35 cellular contexts compared by ENCODE assay signal in genomic region chr20:24314053-24314452, GRCh38.
"Had no signal": no experiment of that assay in that cellular context is flagged by ENCODE, and none has a peak within 500 bp of the region (broad histone marks: within the 10 kb centered on the region; RNA-seq: fewer than 3 reads in every experiment).

No MANE protein-coding gene starts in this region.

- DNase-seq: activated CD4-positive, alpha-beta memory T cell treated with anti-CD3 and anti-CD28 coated beads for 36 hours; activated CD4-positive, alpha-beta T cell treated with anti-CD3 and anti-CD28 coated beads for 36 hours; activated CD4-positive, alpha-beta T cell treated with anti-CD3 and anti-CD28 coated beads, Interleukin-2, amount 10 ng/mL, durations not matched to agents 24 days and 14 days; activated CD4-positive, CD25-positive, alpha-beta regulatory T cell; activated CD4-positive, CD25-positive, alpha-beta regulatory T cell treated with anti-CD3 and anti-CD28 coated beads, Interleukin-2, amount 50 U/mL, for 72 hours; activated CD8-positive, alpha-beta memory T cell treated with anti-CD3 and anti-CD28 coated beads, Interleukin-2, amount 10 ng/mL, durations not matched to agents 7 days and 5 days; activated CD8-positive, alpha-beta memory T cell treated with anti-CD3 and anti-CD28 coated beads, Interleukin-2, amount 50 U/mL, for 4 hours; activated CD8-positive, alpha-beta T cell treated with anti-CD3 and anti-CD28 coated beads, Interleukin-2, amount 10 ng/mL, durations not matched to agents 7 days and 5 days; activated effector memory CD4-positive, alpha-beta T cell treated with anti-CD3 and anti-CD28 coated beads, Interleukin-2, amount 50 U/mL, for 16 hours; activated naive CD4-positive, alpha-beta T cell treated with anti-CD3 and anti-CD28 coated beads for 36 hours; activated naive CD8-positive, alpha-beta T cell treated with anti-CD3 and anti-CD28 coated beads for 36 hours; activated naive CD8-positive, alpha-beta T cell treated with anti-CD3 and anti-CD28 coated beads, Interleukin-2, amount 50 U/mL, for 24 hours; activated T-cell treated with anti-CD3 and anti-CD28 coated beads, Interleukin-2, amount 50 U/mL, for 1 hour; activated T-cell treated with anti-CD3 and anti-CD28 coated beads, Interleukin-2, amount 50 U/mL, for 48 hours; adrenal gland; amygdala; central memory CD4-positive, alpha-beta T cell; cerebellar nuclear complex; colonic mucosa; effector CD8-positive, alpha-beta T cell; foreskin keratinocyte; gastrocnemius medialis; glutamatergic neuron; heart left ventricle; T-helper 17 cell; T1000 had no signal

- ATAC-seq: activated CD4-positive, alpha-beta T cell treated with anti-CD3 and anti-CD28 coated beads for 36 hours; activated CD8-positive, alpha-beta memory T cell treated with anti-CD3 and anti-CD28 coated beads, Interleukin-2, amount 10 ng/mL, durations not matched to agents 7 days and 5 days; activated CD8-positive, alpha-beta T cell treated with anti-CD3 and anti-CD28 coated beads, Interleukin-2, amount 10 ng/mL, durations not matched to agents 7 days and 5 days; activated naive CD8-positive, alpha-beta T cell treated with anti-CD3 and anti-CD28 coated beads, Interleukin-2, amount 50 U/mL, for 24 hours; foreskin keratinocyte; gastrocnemius medialis; heart left ventricle; T-helper 17 cell had no signal

- H3K4me1 ChIP-seq: adrenal gland, ascending aorta, breast epithelium, colonic mucosa, foreskin keratinocyte, gastrocnemius medialis, heart left ventricle had no signal

- H3K4me1 Mint-ChIP-seq: T-helper 17 cell had no signal

- H3K9me3 ChIP-seq: adrenal gland, ascending aorta, breast epithelium, colonic mucosa, gastrocnemius medialis, heart left ventricle had no signal

- H3K4me3 ChIP-seq: adrenal gland, ascending aorta, breast epithelium, cardiac muscle cell, colonic mucosa, gastrocnemius medialis, heart left ventricle had no signal

- H3K36me3 Mint-ChIP-seq: activated CD4-positive, alpha-beta memory T cell treated with anti-CD3 and anti-CD28 coated beads for 36 hours; activated CD8-positive, alpha-beta memory T cell treated with anti-CD3 and anti-CD28 coated beads, Interleukin-2, amount 10 ng/mL, durations not matched to agents 7 days and 5 days; activated naive CD4-positive, alpha-beta T cell treated with anti-CD3 and anti-CD28 coated beads, Interleukin-2, amount 50 U/mL, for 24 hours; activated naive CD8-positive, alpha-beta T cell treated with anti-CD3 and anti-CD28 coated beads for 36 hours; brain had no signal

- H3K9me3 Mint-ChIP-seq: activated CD4-positive, alpha-beta memory T cell treated with anti-CD3 and anti-CD28 coated beads for 36 hours; activated CD4-positive, alpha-beta T cell treated with anti-CD3 and anti-CD28 coated beads, Interleukin-2, amount 10 ng/mL, durations not matched to agents 24 days and 14 days; activated naive CD4-positive, alpha-beta T cell treated with anti-CD3 and anti-CD28 coated beads for 36 hours; activated naive CD4-positive, alpha-beta T cell treated with anti-CD3 and anti-CD28 coated beads, Interleukin-2, amount 50 U/mL, for 24 hours; activated naive CD8-positive, alpha-beta T cell treated with anti-CD3 and anti-CD28 coated beads for 36 hours; activated naive CD8-positive, alpha-beta T cell treated with anti-CD3 and anti-CD28 coated beads, Interleukin-2, amount 50 U/mL, for 24 hours; activated T-helper 1 cell treated with anti-CD3 and anti-CD28 coated beads, Interleukin-12 subunit alpha, Interleukin-12 subunit beta, Interleukin-2, Interleukin-4 antibody, amounts not matched to agents 30 ng/mL and 10 ng/mL and 1 ng/mL, durations not matched to agents 14 hours and 24 hours and 36 hours; activated T-helper 2 cell treated with anti-CD3 and anti-CD28 coated beads, Interferon-gamma antibody, Interleukin-2, Interleukin-4, amounts not matched to agents 10 μg/mL and 5 μg/mL and 100 μg/mL, durations not matched to agents 14 hours and 24 hours and 36 hours; brain; T-helper 2 cell treated with Interferon-gamma antibody and Interleukin-4, amounts not matched to agents 5 μg/mL and 100 μg/mL, for 36 hours had no signal

- H3K27ac ChIP-seq: adrenal gland, ascending aorta, breast epithelium, cardiac muscle cell, colonic mucosa, epithelial cell of prostate, foreskin keratinocyte, gastrocnemius medialis, heart left ventricle had no signal

- H3K27ac Mint-ChIP-seq: activated CD4-positive, alpha-beta memory T cell treated with anti-CD3 and anti-CD28 coated beads for 36 hours; activated CD4-positive, alpha-beta T cell treated with anti-CD3 and anti-CD28 coated beads for 36 hours; activated CD4-positive, alpha-beta T cell treated with anti-CD3 and anti-CD28 coated beads, Interleukin-2, amount 10 ng/mL, durations not matched to agents 24 days and 14 days; activated CD8-positive, alpha-beta memory T cell treated with anti-CD3 and anti-CD28 coated beads, Interleukin-2, amount 10 ng/mL, durations not matched to agents 7 days and 5 days; activated CD8-positive, alpha-beta T cell treated with anti-CD3 and anti-CD28 coated beads, Interleukin-2, amount 10 ng/mL, durations not matched to agents 7 days and 5 days; activated naive CD4-positive, alpha-beta T cell treated with anti-CD3 and anti-CD28 coated beads for 36 hours; activated naive CD4-positive, alpha-beta T cell treated with anti-CD3 and anti-CD28 coated beads, Interleukin-2, amount 50 U/mL, for 24 hours; activated naive CD8-positive, alpha-beta T cell treated with anti-CD3 and anti-CD28 coated beads for 36 hours; activated naive CD8-positive, alpha-beta T cell treated with anti-CD3 and anti-CD28 coated beads, Interleukin-2, amount 50 U/mL, for 24 hours; activated T-helper 1 cell treated with anti-CD3 and anti-CD28 coated beads, Interleukin-12 subunit alpha, Interleukin-12 subunit beta, Interleukin-2, Interleukin-4 antibody, amounts not matched to agents 30 ng/mL and 10 ng/mL and 1 ng/mL, durations not matched to agents 14 hours and 24 hours and 36 hours; activated T-helper 2 cell treated with anti-CD3 and anti-CD28 coated beads, Interferon-gamma antibody, Interleukin-2, Interleukin-4, amounts not matched to agents 10 μg/mL and 5 μg/mL and 100 μg/mL, durations not matched to agents 14 hours and 24 hours and 36 hours; brain; T-helper 17 cell; T-helper 2 cell treated with Interferon-gamma antibody and Interleukin-4, amounts not matched to agents 5 μg/mL and 100 μg/mL, for 36 hours had no signal

- H3K27me3 Mint-ChIP-seq: activated CD4-positive, alpha-beta memory T cell treated with anti-CD3 and anti-CD28 coated beads for 36 hours; activated CD4-positive, alpha-beta T cell treated with anti-CD3 and anti-CD28 coated beads for 36 hours; activated naive CD4-positive, alpha-beta T cell treated with anti-CD3 and anti-CD28 coated beads, Interleukin-2, amount 50 U/mL, for 24 hours; activated naive CD8-positive, alpha-beta T cell treated with anti-CD3 and anti-CD28 coated beads for 36 hours; activated naive CD8-positive, alpha-beta T cell treated with anti-CD3 and anti-CD28 coated beads, Interleukin-2, amount 50 U/mL, for 24 hours had no signal

- H3K27me3 ChIP-seq: adrenal gland, ascending aorta, colonic mucosa, foreskin keratinocyte, gastrocnemius medialis had no signal

- H3K4me3 Mint-ChIP-seq: activated CD4-positive, alpha-beta memory T cell treated with anti-CD3 and anti-CD28 coated beads for 36 hours; activated CD4-positive, alpha-beta T cell treated with anti-CD3 and anti-CD28 coated beads for 36 hours; activated CD4-positive, alpha-beta T cell treated with anti-CD3 and anti-CD28 coated beads, Interleukin-2, amount 10 ng/mL, durations not matched to agents 24 days and 14 days; activated CD8-positive, alpha-beta memory T cell treated with anti-CD3 and anti-CD28 coated beads, Interleukin-2, amount 10 ng/mL, durations not matched to agents 7 days and 5 days; activated CD8-positive, alpha-beta T cell treated with anti-CD3 and anti-CD28 coated beads, Interleukin-2, amount 10 ng/mL, durations not matched to agents 7 days and 5 days; activated naive CD4-positive, alpha-beta T cell treated with anti-CD3 and anti-CD28 coated beads for 36 hours; activated naive CD4-positive, alpha-beta T cell treated with anti-CD3 and anti-CD28 coated beads, Interleukin-2, amount 50 U/mL, for 24 hours; activated naive CD8-positive, alpha-beta T cell treated with anti-CD3 and anti-CD28 coated beads for 36 hours; activated naive CD8-positive, alpha-beta T cell treated with anti-CD3 and anti-CD28 coated beads, Interleukin-2, amount 50 U/mL, for 24 hours; activated T-helper 1 cell treated with anti-CD3 and anti-CD28 coated beads, Interleukin-12 subunit alpha, Interleukin-12 subunit beta, Interleukin-2, Interleukin-4 antibody, amounts not matched to agents 30 ng/mL and 10 ng/mL and 1 ng/mL, durations not matched to agents 14 hours and 24 hours and 36 hours; brain; T-helper 17 cell; T-helper 2 cell treated with Interferon-gamma antibody and Interleukin-4, amounts not matched to agents 5 μg/mL and 100 μg/mL, for 36 hours had no signal

- H3K36me3 ChIP-seq: adrenal gland, ascending aorta, breast epithelium, cardiac muscle cell, colonic mucosa, gastrocnemius medialis, heart left ventricle had no signal
